In genomic region chr20:1163105-1163504, GRCh38 we compare ENCODE assay signal across 19 cellular contexts. TPM values are rescaled to one million over a fixed set of nuclear protein-coding genes. Genes with fewer than 3 reads are reported as not detected.
DNase-seq lines count a peak whose midpoint lies in the region; ATAC-seq and TF ChIP-seq lines count a peak whose summit lies in the region.
"Had no signal": no experiment of that assay in that cellular context is flagged by ENCODE, and none has a peak within 500 bp of the region (broad histone marks: within the 10 kb centered on the region; RNA-seq: fewer than 3 reads in every experiment).

No MANE protein-coding gene starts in this region.

- H3K9me2 ChIP-seq in MM.1S (replicated peaks; ENCODE audit: insufficient read depth, low read length): no peaks in the 10 kb centered on the region
- H3K9me2 ChIP-seq in hepatocyte (replicated peaks; ENCODE audit: insufficient read depth): no peaks in the 10 kb centered on the region

- DNase-seq in left ventricle myocardium inferior (no peak), left cardiac atrium (no peak), MM.1S (peak; percentile 89), memory B cell (ENCODE audit: low spot score in 2 of 2) (no peak), hepatocyte (ENCODE audit: low spot score) (no peak), NCI-H2227 (lab: John Stamatoyannopoulos, UW; ENCODE audit: unreplicated experiment) (no peak), lower leg skin (ENCODE audit: low spot score in 2 of 2) (no peak)
- DNase-seq: H7, Kasumi-1, MG63, NCI-H1105, NCI-H1694, NCI-H2081 treated with DMSO at 0.1 percent for 48 hours had no signal

- H3K79me2 ChIP-seq in MM.1S (ENCODE audit: low read length): peaks cover 29% of the 10 kb centered on the region
- H3K79me2 ChIP-seq in hepatocyte: no peaks in the 10 kb centered on the region

- no peak for TF ChIP-seq POLR2A in lower leg skin (IDR thresholded peaks at IDR 0.05)

- H4K20me1 ChIP-seq in MM.1S (ENCODE audit: insufficient read depth, low read length): no peaks in the 10 kb centered on the region
- peaks cover 3% of the 10 kb centered on the region for H4K20me1 ChIP-seq in hepatocyte (ENCODE audit: insufficient read depth, poor library complexity, severe bottlenecking)

- H3K4me1 Mint-ChIP-seq in memory B cell: peaks cover 3% of the 10 kb centered on the region

- TF ChIP-seq CTCF in left ventricle myocardium inferior (IDR thresholded peaks at IDR 0.05; ENCODE audit: borderline replicate concordance): no peak
- TF ChIP-seq CTCF in MM.1S (IDR thresholded peaks at IDR 0.05; ENCODE audit: low read length): no peak
- no peak for TF ChIP-seq CTCF in hepatocyte (IDR thresholded peaks at IDR 0.05; ENCODE audit: poor library complexity)
- TF ChIP-seq CTCF in lower leg skin (IDR thresholded peaks at IDR 0.05): no peak

- intact Hi-C loops in left ventricle myocardium inferior (cut with micrococcal nuclease): no loop called here
- intact Hi-C loops in left cardiac atrium (cut with DNase I): no loop called here
- intact Hi-C loops in lower leg skin (cut with DNase I; ENCODE audit: low total_unique reads): no loop called here

- H3K4me3 Mint-ChIP-seq in memory B cell: no peak overlapping the region

- H3K27me3 ChIP-seq in left ventricle myocardium inferior (ENCODE audit: low read depth) (no peaks in the 10 kb centered on the region), MM.1S (replicated peaks; ENCODE audit: insufficient read depth, low read length) (no peaks in the 10 kb centered on the region), hepatocyte (no peaks in the 10 kb centered on the region)
- H3K27me3 ChIP-seq: MG63 had no signal

- H3K9ac ChIP-seq in MM.1S (ENCODE audit: low read length): peak overlapping the region; percentile 58

- H3K27ac Mint-ChIP-seq in memory B cell: peak overlapping the region; percentile 45

- WGBS in hepatocyte (ENCODE audit: low lambda C conversion rate, missing lambda C conversion rate): 98% methylated on average over 6 of the region's 6 CpGs
- 93 to 95% methylated on average over 6 of the region's 6 CpGs for WGBS in lower leg skin, 2 donors

- no peaks in the 10 kb centered on the region for H3K9me3 Mint-ChIP-seq in memory B cell

- peak overlapping the region; percentile 89 for H3K4me2 ChIP-seq in MM.1S (ENCODE audit: low read depth, low read length)
- no peak overlapping the region for H3K4me2 ChIP-seq in hepatocyte
- H3K4me2 ChIP-seq: A549 had no signal

- H3K27me3 Mint-ChIP-seq in memory B cell: no peaks in the 10 kb centered on the region

- ATAC-seq in left cardiac atrium (no peak), memory B cell (ENCODE audit: low read depth) (no peak)
- ATAC-seq: A549 had no signal

- peaks cover 54% of the 10 kb centered on the region for H3K36me3 Mint-ChIP-seq in memory B cell

- H3K27ac ChIP-seq in left ventricle myocardium inferior (replicated peaks): peak overlapping the region; percentile 13
- H3K27ac ChIP-seq in MM.1S (ENCODE audit: low read length): peak overlapping the region; percentile 90
- H3K27ac ChIP-seq in hepatocyte: no peak overlapping the region
- H3K27ac ChIP-seq: A549, HL-60 had no signal

- peaks cover 77% of the 10 kb centered on the region for H3K36me3 ChIP-seq in left ventricle myocardium inferior
- no peaks in the 10 kb centered on the region; the same call in 1 of the 2 replicates for H3K36me3 ChIP-seq in MM.1S (replicated peaks; ENCODE audit: insufficient read depth, low read length)
- no peaks in the 10 kb centered on the region for H3K36me3 ChIP-seq in hepatocyte (replicated peaks; ENCODE audit: insufficient read depth, low read depth)
- H3K36me3 ChIP-seq: MG63 had no signal

- H3K4me3 ChIP-seq in left ventricle myocardium inferior (no peak overlapping the region), MM.1S (ENCODE audit: low read length) (peak overlapping the region; percentile 38), hepatocyte (no peak overlapping the region), lower leg skin (ENCODE audit: low read depth, poor library complexity, severe bottlenecking) (no peak overlapping the region)
- H3K4me3 ChIP-seq: A549, MG63 had no signal

- H2AFZ ChIP-seq in MM.1S (ENCODE audit: low read length): no peak overlapping the region
- no peak overlapping the region for H2AFZ ChIP-seq in hepatocyte

- H3K9me3 ChIP-seq in left ventricle myocardium inferior (replicated peaks): no peaks in the 10 kb centered on the region
- H3K9me3 ChIP-seq in MM.1S (replicated peaks; ENCODE audit: insufficient read depth, low read length): no peaks in the 10 kb centered on the region
- H3K9me3 ChIP-seq in hepatocyte (ENCODE audit: low read depth): no peaks in the 10 kb centered on the region
- H3K9me3 ChIP-seq: A549, MG63 had no signal

- peaks cover 31% of the 10 kb centered on the region for H3K4me1 ChIP-seq in left ventricle myocardium inferior
- H3K4me1 ChIP-seq in MM.1S (ENCODE audit: low read length): peaks cover 36% of the 10 kb centered on the region
- no peaks in the 10 kb centered on the region for H3K4me1 ChIP-seq in hepatocyte (ENCODE audit: insufficient read depth)
- H3K4me1 ChIP-seq: A549 had no signal

- peaks cover 19% of the 10 kb centered on the region for H3F3A ChIP-seq in MM.1S (ENCODE audit: insufficient read depth, low read length)

RNA-seq across cellular contexts. Expression of gene TMEM74B, which starts 21.7 kb away (rescaled TPM):
- total RNA-seq in left ventricle myocardium inferior: 4.2 TPM
- 1 to 10 TPM; 6.4 to 6.5 TPM for total RNA-seq in left cardiac atrium
- 5.2 and 9.4 TPM in 2 replicates for total RNA-seq in hepatocyte
- 5.5 and 7.3 TPM in 2 replicates for polyA plus RNA-seq in hepatocyte
- 10 to 100 TPM in 1 of 4 donors, 1 to 10 TPM in 3; 4.1 to 11.6 (median 7.3) TPM for total RNA-seq in lower leg skin
- total RNA-seq: OCI-LY7 had no signal

RNA-seq across cellular contexts. Expression of gene C20orf202, which starts 40.1 kb away (rescaled TPM):
- total RNA-seq in left ventricle myocardium inferior (0.41 TPM), left cardiac atrium (under 1 TPM in 1 of 2 donors, not detected in 1; 0.24 TPM), hepatocyte (1.4 and 1.6 TPM in 2 replicates), lower leg skin (1 to 10 TPM in 1 of 4 donors, under 1 TPM in 2, not detected in 1; 0.49 to 1.4 (median 0.52) TPM)
- 0.35 and 0.84 TPM in 2 replicates for polyA plus RNA-seq in hepatocyte
- total RNA-seq: H7, HT1080, OCI-LY7, SK-MEL-5 had no signal
- polyA plus RNA-seq: BJ had no signal

RNA-seq across cellular contexts. Expression of gene PSMF1, which starts 44.7 kb away (rescaled TPM):
- total RNA-seq in left ventricle myocardium inferior: 124 TPM
- 100 to 1,000 TPM; 117 to 119 TPM for total RNA-seq in left cardiac atrium
- 65.2 and 97.3 TPM in 2 replicates for total RNA-seq in hepatocyte
- polyA plus RNA-seq in hepatocyte: 125 and 126 TPM in 2 replicates
- total RNA-seq in lower leg skin: 100 to 1,000 TPM in 1 of 4 donors, 10 to 100 TPM in 3; 82.7 to 270 (median 94.7) TPM
